Comparison of ENCODE assay signal across 8 cellular contexts in genomic region chr19:50803633-50804419, GRCh38. TPM values are rescaled to one million over a fixed set of nuclear protein-coding genes. Genes with fewer than 3 reads are reported as not detected.
A peak's percentile ranks its signal among the peaks of the same experiment; 100 is the strongest.
DNase-seq lines count a peak whose midpoint lies in the region; ATAC-seq and TF ChIP-seq lines count a peak whose summit lies in the region.

No MANE protein-coding gene starts in this region.

- intact Hi-C loops in dorsolateral prefrontal cortex (cut with DNase I): loop anchor here (5.0 kb wide), 2 partner anchors 77 to 422 kb away; partner anchors contain the start of gene POLD1 (in 1 of the 2)
- intact Hi-C loops in mucosa of descending colon (cut with DNase I, micrococcal nuclease): no loop called here

- H3K27ac ChIP-seq in dorsolateral prefrontal cortex: peak overlapping the region in 56 of 59 donors; percentile 93 to 100 (median 100)
- peak overlapping the region; percentile 97 for H3K27ac ChIP-seq in urinary bladder (ENCODE audit: low read depth)

- H3K9ac ChIP-seq in ES-I3 (ENCODE audit: low read depth, low read length): peak overlapping the region; percentile 99

- ATAC-seq in HG02970 (IDR thresholded peaks at IDR 0.05; ENCODE audit: low FRiP score, unreplicated experiment) (peak; percentile 3), mucosa of descending colon (peak; percentile 3), HG03097 (IDR thresholded peaks at IDR 0.05; ENCODE audit: low FRiP score, unreplicated experiment) (no peak)

- H3K9me3 ChIP-seq in ES-I3 (ENCODE audit: control insufficient read depth, insufficient read depth, low read length) (no peaks in the 10 kb centered on the region), mucosa of descending colon (no peaks in the 10 kb centered on the region)

- DNase-seq in SW480 (ENCODE audit: low spot score): peak; percentile 40
- DNase-seq in dorsolateral prefrontal cortex: no peak
- DNase-seq in mucosa of descending colon: no peak
- DNase-seq in NCI-H2196 (lab: John Stamatoyannopoulos, UW; ENCODE audit: unreplicated experiment): no peak

- TF ChIP-seq CTCF in dorsolateral prefrontal cortex (IDR thresholded peaks at IDR 0.05 in 54 of 56, conservative IDR thresholded peaks at IDR 0.05 in 2 of 56; ENCODE audit: low read depth in 1 of 56, partially characterized antibody in 56 of 56) (peak in 1 of 56 donors; percentile 1), mucosa of descending colon (IDR thresholded peaks at IDR 0.05) (no peak)

- no peaks in the 10 kb centered on the region for H3K27me3 ChIP-seq in dorsolateral prefrontal cortex

- peaks cover 5% of the 10 kb centered on the region for H3K4me1 ChIP-seq in ES-I3 (ENCODE audit: insufficient read depth, low read length)
- peaks cover 14% of the 10 kb centered on the region for H3K4me1 ChIP-seq in mucosa of descending colon (ENCODE audit: low read depth)
- H3K4me1 ChIP-seq in urinary bladder (ENCODE audit: insufficient read depth): no peaks in the 10 kb centered on the region

- H3K36me3 ChIP-seq in ES-I3 (ENCODE audit: insufficient read depth, low read length): peaks cover 25% of the 10 kb centered on the region
- H3K36me3 ChIP-seq in mucosa of descending colon (ENCODE audit: low read depth): no peaks in the 10 kb centered on the region
- no peaks in the 10 kb centered on the region for H3K36me3 ChIP-seq in urinary bladder (ENCODE audit: insufficient read depth)

- H3K4me3 ChIP-seq in dorsolateral prefrontal cortex: peak overlapping the region; percentile 75 to 100 (median 93)
- H3K4me3 ChIP-seq in mucosa of descending colon: peak overlapping the region; percentile 88
- peak overlapping the region; percentile 85 for H3K4me3 ChIP-seq in urinary bladder (ENCODE audit: low read depth, low read length)

- under 1% methylated on average over 40 of the region's 40 CpGs for WGBS in urinary bladder

RNA-seq across cellular contexts. Expression of gene ACP4, which starts 13.6 kb away (rescaled TPM):
- not detected for total RNA-seq in dorsolateral prefrontal cortex
- total RNA-seq in mucosa of descending colon: not detected
- total RNA-seq in urinary bladder: not detected
- not detected for polyA plus RNA-seq in urinary bladder

RNA-seq across cellular contexts. Expression of gene KLK1, which starts 19.8 kb away (rescaled TPM):
- under 1 TPM in 6 of 120 experiments, not detected in 114; 0.52 to 0.88 (median 0.76) TPM for total RNA-seq in dorsolateral prefrontal cortex
- 100 to 1,000 TPM in 1 of 3 donors, 10 to 100 TPM in 2; 29.3 to 130 (median 80.6) TPM for total RNA-seq in mucosa of descending colon
- total RNA-seq in urinary bladder: not detected
- polyA plus RNA-seq in urinary bladder: 0.39 TPM

RNA-seq across cellular contexts. Expression of gene KLK15, which starts 29.5 kb away (rescaled TPM):
- total RNA-seq in dorsolateral prefrontal cortex (not detected), mucosa of descending colon (1 to 10 TPM in 2 of 3 donors, under 1 TPM in 1; 0.92 to 3.3 (median 2.3) TPM), urinary bladder (not detected)
- not detected for polyA plus RNA-seq in urinary bladder

RNA-seq across cellular contexts. Expression of gene GPR32, which starts 33.6 kb away (rescaled TPM):
- not detected for total RNA-seq in dorsolateral prefrontal cortex
- not detected for total RNA-seq in mucosa of descending colon
- total RNA-seq in urinary bladder: not detected
- not detected for polyA plus RNA-seq in urinary bladder

RNA-seq across cellular contexts. Expression of gene KLK3, which starts 50.9 kb away (rescaled TPM):
- total RNA-seq in dorsolateral prefrontal cortex (under 1 TPM in 3 of 120 experiments, not detected in 117; 0.34 to 0.56 (median 0.44) TPM), mucosa of descending colon (1 to 10 TPM; 3.7 to 9.0 (median 4.8) TPM), urinary bladder (not detected)
- not detected for polyA plus RNA-seq in urinary bladder

Comparison
In these comparisons a context has a peak if more than half of its experiments do, and no peak if none do; other contexts are left out.
1. RNA of gene KLK1, which starts 19.8 kb away (total RNA-seq): 29.3 to 130 TPM in mucosa of descending colon; 0.52 to 0.88 TPM in dorsolateral prefrontal cortex and not detected in urinary bladder (single experiment); every median in the first group is over 10 times any median in the second.
2. intact Hi-C loops: an anchor here in dorsolateral prefrontal cortex (5.0 kb wide); none called in mucosa of descending colon.
3. Peak in every context shown above with its lines, with median percentiles within 50 percentile points of each other: H3K4me3 ChIP-seq.